Comparison of ENCODE assay signal across 12 cellular contexts in the genomic region with DNA sequence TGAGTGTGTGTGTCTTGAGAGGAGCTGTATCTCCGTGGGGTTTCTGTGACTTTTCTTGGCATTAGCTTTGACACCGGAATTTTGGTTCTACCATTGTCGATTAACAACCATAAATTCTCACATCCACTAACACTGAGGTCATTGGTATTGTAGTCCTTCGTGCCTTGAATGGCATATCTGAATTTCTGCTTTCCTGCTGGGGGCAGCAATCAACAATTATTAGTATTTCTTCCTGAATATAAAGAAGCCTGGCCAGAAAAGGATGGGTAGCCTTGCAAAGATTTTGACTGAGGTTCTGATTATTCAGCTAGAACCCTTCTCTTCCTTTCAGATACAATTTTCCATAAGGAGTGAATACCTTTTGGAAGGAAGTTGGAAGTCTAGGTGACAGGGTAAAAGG. TPM values are rescaled to one million over a fixed set of nuclear protein-coding genes. Genes with fewer than 3 reads are reported as not detected.
A peak's percentile ranks its signal among the peaks of the same experiment; 100 is the strongest.
DNase-seq lines count a peak whose midpoint lies in the region; ATAC-seq, FAIRE-seq and TF ChIP-seq lines count a peak whose summit lies in the region.
"Had no signal": no experiment of that assay in that cellular context is flagged by ENCODE, and none has a peak within 500 bp of the region (broad histone marks: within the 10 kb centered on the region; RNA-seq: fewer than 3 reads in every experiment).

No MANE protein-coding gene starts in this region.

- no peak for DNase-seq in AG09319 (ENCODE audit: extremely low read depth, low read depth)
- DNase-seq in GM10248 (ENCODE audit: extremely low spot score), result no peak
- peak; percentile 30 for DNase-seq in RKO (ENCODE audit: low spot score)
- peak in 1 of 2 donors; percentile 36 for DNase-seq in foreskin keratinocyte
- DNase-seq in urothelium cell line (ENCODE audit: low spot score), result no peak
- no peak for DNase-seq in NOMO-1 (lab: John Stamatoyannopoulos, UW; ENCODE audit: unreplicated experiment in 2 of 2)
- DNase-seq: effector memory CD4-positive, alpha-beta T cell; NCI-H345; T-helper 17 cell had no signal

- H3K4me1 ChIP-seq in foreskin keratinocyte, result peaks cover 21% of the 10 kb centered on the region

- POLR2A ChIA-PET in GM10248 (lab: Yijun Ruan, JAX), result no interaction called here

- ATAC-seq in foreskin keratinocyte (no peak), GM21423 (IDR thresholded peaks at IDR 0.05; ENCODE audit: unreplicated experiment) (no peak), HG02870 (IDR thresholded peaks at IDR 0.05; ENCODE audit: unreplicated experiment) (no peak)
- ATAC-seq: T-helper 17 cell had no signal

- no peaks in the 10 kb centered on the region for H3K27me3 ChIP-seq in foreskin keratinocyte

- CTCF ChIA-PET in GM10248 (lab: Yijun Ruan, JAX), result interaction anchor here (0.7 to 2.6 kb wide), 4 partner anchors 15 to 256 kb away, joined by 3 to 8 read pairs (median 3); no protein-coding TSS in a partner anchor

- H3K27ac ChIP-seq in foreskin keratinocyte, result peak overlapping the region; percentile 14

- TF ChIP-seq CTCF in AG09319 (IDR thresholded peaks at IDR 0.05; ENCODE audit: low read depth, low read length) (peak; percentile 4; the same call in 1 of the 2 replicates), GM10248 (IDR thresholded peaks at IDR 0.05; ENCODE audit: control extremely low read depth, extremely low read depth, low read depth, missing control alignments) (peak; percentile 25), foreskin keratinocyte (conservative IDR thresholded peaks at IDR 0.05) (peak; percentile 62)

- FAIRE-seq in urothelium cell line (lab: Jason Lieb, UNC), result no peak

RNA-seq across cellular contexts. Expression of gene SHOC1, which starts 33.5 kb away (rescaled TPM):
- total RNA-seq in foreskin keratinocyte, result 0.03 and 0.04 TPM in 2 replicates
- polyA plus RNA-seq in foreskin keratinocyte, result 0.03 TPM in 1 of 2 replicates, not detected in the other
- total RNA-seq: CD8-positive, alpha-beta memory T cell; T-helper 17 cell had no signal
- polyA plus RNA-seq: CD8-positive, alpha-beta memory T cell had no signal

Comparison
In these comparisons a context has a peak if more than half of its experiments do, and no peak if none do; other contexts are left out.
1. CTCF ChIP-seq: peak in every context shown above with its lines; median percentile 62 in foreskin keratinocyte; 25 in GM10248; 4 in AG09319.